ENCODE assay signal across 9 cellular contexts in the genomic region with DNA sequence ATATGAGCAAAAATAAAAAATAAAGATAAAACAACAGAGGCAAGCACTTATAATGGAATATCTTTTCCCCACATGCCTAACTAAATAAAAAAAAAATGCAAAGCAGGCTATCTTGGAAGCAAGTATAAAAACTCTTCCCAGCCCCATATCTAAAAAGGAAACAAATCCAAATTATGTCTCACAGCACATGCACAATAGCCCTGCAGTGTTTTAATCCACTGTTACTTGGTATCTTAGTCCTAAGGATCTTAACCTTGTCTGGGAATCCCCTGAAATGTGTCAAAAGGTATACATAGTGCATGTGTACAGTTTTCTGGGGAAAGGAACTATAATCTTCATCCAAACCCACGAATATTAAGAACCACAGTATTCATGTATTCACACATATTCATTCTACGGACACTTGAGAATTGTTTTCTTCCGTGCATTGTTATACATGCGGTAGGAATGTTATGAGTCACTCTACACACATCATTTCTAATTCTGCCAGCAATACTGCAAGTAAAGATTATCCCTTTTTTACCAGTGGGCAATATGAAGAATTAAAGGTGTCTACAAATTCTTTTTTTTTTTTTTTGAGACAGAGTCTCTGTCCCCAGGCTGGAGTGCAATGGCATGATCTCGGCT. TPM values are rescaled to one million over a fixed set of nuclear protein-coding genes. Genes with fewer than 3 reads are reported as not detected.
DNase-seq lines count a peak whose midpoint lies in the region; ATAC-seq and TF ChIP-seq lines count a peak whose summit lies in the region.
"Had no signal": no experiment of that assay in that cellular context is flagged by ENCODE, and none has a peak within 500 bp of the region (broad histone marks: within the 10 kb centered on the region; RNA-seq: fewer than 3 reads in every experiment).

No MANE protein-coding gene starts in this region.

- no peak overlapping the region for H3K4me3 Mint-ChIP-seq in stimulated activated naive B cell treated with anti-CD40 and anti-IgM and Interleukin-4, amounts not matched to agents 10 μg/mL and 1 μg/mL and 100 μg/mL, for 72 hours

- 73 to 88% (median 76%) methylated on average over 5 of the region's 5 CpGs for WGBS in spleen, 5 donors

- peak; percentile 45 for ATAC-seq in GM19035 (IDR thresholded peaks at IDR 0.05; ENCODE audit: unreplicated experiment)
- peak; percentile 36 for ATAC-seq in HG03095 (IDR thresholded peaks at IDR 0.05; ENCODE audit: unreplicated experiment)
- ATAC-seq in stimulated activated naive B cell treated with anti-CD40 and anti-IgM and Interleukin-4, amounts not matched to agents 10 μg/mL and 1 μg/mL and 100 μg/mL, for 72 hours (replicated peaks): peak; percentile 33 to 43

- intact Hi-C loops in spleen (cut with DNase I; ENCODE audit: low total_unique reads): no loop called here

- no peak overlapping the region for H3K27ac ChIP-seq in spleen

- TF ChIP-seq POLR2A in spleen (IDR thresholded peaks at IDR 0.05): no peak

- TF ChIP-seq CTCF in astrocyte of the spinal cord (IDR thresholded peaks at IDR 0.05; ENCODE audit: low read depth, low read length): no peak
- TF ChIP-seq CTCF in spleen (IDR thresholded peaks at IDR 0.05 in 8 of 11, conservative IDR thresholded peaks at IDR 0.05 in 3 of 11): no peak

- H3K27me3 ChIP-seq in spleen (replicated peaks in 1 of 7): no peaks in the 10 kb centered on the region

- in situ Hi-C loops in astrocyte of the spinal cord (cut with HindIII; ENCODE audit: low sequenced_read_pairs): no loop called here

- peaks cover 12 to 17% of the 10 kb centered on the region in 2 donors for H3K36me3 Mint-ChIP-seq in stimulated activated naive B cell treated with anti-CD40 and anti-IgM and Interleukin-4, amounts not matched to agents 10 μg/mL and 1 μg/mL and 100 μg/mL, for 72 hours

- H3K4me3 ChIP-seq in astrocyte of the spinal cord (ENCODE audit: low read depth, low read length) (no peak overlapping the region), spleen (no peak overlapping the region)
- H3K4me3 ChIP-seq: skin epidermis had no signal

- peaks cover 12 to 18% of the 10 kb centered on the region in 2 donors for H3K9me3 Mint-ChIP-seq in stimulated activated naive B cell treated with anti-CD40 and anti-IgM and Interleukin-4, amounts not matched to agents 10 μg/mL and 1 μg/mL and 100 μg/mL, for 72 hours

- DNase-seq in astrocyte of the spinal cord (ENCODE audit: low read depth, low spot score): peak; percentile 76
- no peak for DNase-seq in stimulated activated naive B cell treated with anti-CD40 and anti-IgM and Interleukin-4, amounts not matched to agents 10 μg/mL and 1 μg/mL and 100 μg/mL, for 72 hours
- DNase-seq in spleen: no peak
- no peak for DNase-seq in DMS153 (lab: John Stamatoyannopoulos, UW)
- no peak for DNase-seq in NCI-H69 (lab: John Stamatoyannopoulos, UW)
- DNase-seq: NCI-H524 had no signal

- no peaks in the 10 kb centered on the region for H3K27me3 Mint-ChIP-seq in stimulated activated naive B cell treated with anti-CD40 and anti-IgM and Interleukin-4, amounts not matched to agents 10 μg/mL and 1 μg/mL and 100 μg/mL, for 72 hours

- no peaks in the 10 kb centered on the region for H3K9me3 ChIP-seq in spleen

- H3K36me3 ChIP-seq in spleen: no peaks in the 10 kb centered on the region

- H3K27ac Mint-ChIP-seq in stimulated activated naive B cell treated with anti-CD40 and anti-IgM and Interleukin-4, amounts not matched to agents 10 μg/mL and 1 μg/mL and 100 μg/mL, for 72 hours: no peak overlapping the region

- peaks cover 0 to 16% (median 3%) of the 10 kb centered on the region in 6 donors for H3K4me1 ChIP-seq in spleen

- peaks cover 41 to 74% of the 10 kb centered on the region in 2 donors for H3K4me1 Mint-ChIP-seq in stimulated activated naive B cell treated with anti-CD40 and anti-IgM and Interleukin-4, amounts not matched to agents 10 μg/mL and 1 μg/mL and 100 μg/mL, for 72 hours

RNA-seq across cellular contexts. Expression of gene SNX2, which starts 47.8 kb away (rescaled TPM):
- 100 to 1,000 TPM; 128 to 158 (median 136) TPM for total RNA-seq in spleen
- 10 to 100 TPM; 69.0 to 96.0 (median 78.7) TPM for polyA plus RNA-seq in spleen
